2 cellular contexts compared by ENCODE assay signal in genomic region chrX:23861215-23861896, GRCh38.
TF ChIP-seq lines count a peak whose summit lies in the region.

No MANE protein-coding gene starts in this region.

TF ChIP-seq in SK-N-SH treated with all-trans-retinoic acid at 6 μM for 48 hours, 23 proteins besides CTCF, POLR2A, EP300 and RAD21:
- no peak for TF ChIP-seq ZC3H10 (CRISPR knock-in tag; IDR thresholded peaks at IDR 0.05)
- no peak for TF ChIP-seq SNAI2 (CRISPR knock-in tag; IDR thresholded peaks at IDR 0.05)
- TF ChIP-seq TOX (CRISPR knock-in tag; IDR thresholded peaks at IDR 0.05; ENCODE audit: borderline replicate concordance): no peak
- TF ChIP-seq ISL1 (CRISPR knock-in tag; IDR thresholded peaks at IDR 0.05): no peak
- no peak for TF ChIP-seq ZNF70 (CRISPR knock-in tag; IDR thresholded peaks at IDR 0.05)
- TF ChIP-seq OSR1 (CRISPR knock-in tag; IDR thresholded peaks at IDR 0.05): no peak
- no peak for TF ChIP-seq ARNTL (CRISPR knock-in tag; IDR thresholded peaks at IDR 0.05; ENCODE audit: borderline replicate concordance, low read depth)
- no peak for TF ChIP-seq ZNF565 (CRISPR knock-in tag; conservative IDR thresholded peaks at IDR 0.05; ENCODE audit: low read depth)
- TF ChIP-seq ESRRG (CRISPR knock-in tag; IDR thresholded peaks at IDR 0.05): no peak
- TF ChIP-seq CREB5 (CRISPR knock-in tag; IDR thresholded peaks at IDR 0.05; ENCODE audit: low read depth): no peak
- TF ChIP-seq TSHZ2 (CRISPR knock-in tag; IDR thresholded peaks at IDR 0.05): no peak
- TF ChIP-seq POU6F1 (CRISPR knock-in tag; IDR thresholded peaks at IDR 0.05; ENCODE audit: borderline replicate concordance, low read depth): no peak
- TF ChIP-seq GLIS3 (CRISPR knock-in tag; IDR thresholded peaks at IDR 0.05): no peak
- TF ChIP-seq CSDC2 (CRISPR knock-in tag; IDR thresholded peaks at IDR 0.05): no peak
- no peak for TF ChIP-seq TCF4 (CRISPR knock-in tag; IDR thresholded peaks at IDR 0.05; ENCODE audit: borderline replicate concordance)

TF ChIP-seq in HepG2, 621 proteins besides CTCF, POLR2A, EP300 and RAD21:
- TF ChIP-seq ZNF777 (CRISPR knock-in tag; IDR thresholded peaks at IDR 0.05): no peak
- TF ChIP-seq TGIF2 (CRISPR knock-in tag; IDR thresholded peaks at IDR 0.05): no peak
- no peak for TF ChIP-seq PRDM15 (CRISPR knock-in tag; IDR thresholded peaks at IDR 0.05)
- TF ChIP-seq ZNF30 (CRISPR knock-in tag; IDR thresholded peaks at IDR 0.05): no peak
- TF ChIP-seq HINFP (CRISPR knock-in tag; IDR thresholded peaks at IDR 0.05; ENCODE audit: low read depth): no peak
- no peak for TF ChIP-seq ELF4 (CRISPR knock-in tag; IDR thresholded peaks at IDR 0.05; ENCODE audit: borderline replicate concordance)
- no peak for TF ChIP-seq POGZ (CRISPR knock-in tag; IDR thresholded peaks at IDR 0.05)
- no peak for TF ChIP-seq ZNF337 (CRISPR knock-in tag; IDR thresholded peaks at IDR 0.05; ENCODE audit: borderline replicate concordance, low read depth)
- no peak for TF ChIP-seq MYPOP (CRISPR knock-in tag; IDR thresholded peaks at IDR 0.05)
- TF ChIP-seq DZIP1 (CRISPR knock-in tag; IDR thresholded peaks at IDR 0.05): no peak
- no peak for TF ChIP-seq CREM (IDR thresholded peaks at IDR 0.05)
- TF ChIP-seq CREM (CRISPR knock-in tag; IDR thresholded peaks at IDR 0.05): no peak
- TF ChIP-seq ZNF207 (IDR thresholded peaks at IDR 0.05; ENCODE audit: borderline replicate concordance): no peak
- no peak for TF ChIP-seq CERS6 (CRISPR knock-in tag; IDR thresholded peaks at IDR 0.05)
- TF ChIP-seq CHCHD3 (CRISPR knock-in tag; IDR thresholded peaks at IDR 0.05): no peak
- no peak for TF ChIP-seq ZIK1 (CRISPR knock-in tag; IDR thresholded peaks at IDR 0.05; ENCODE audit: borderline replicate concordance, low read depth)
TF ChIP-seq in HepG2: peak in this region for 0.
